Comparison of ENCODE assay signal across 20 cellular contexts in the genomic region with DNA sequence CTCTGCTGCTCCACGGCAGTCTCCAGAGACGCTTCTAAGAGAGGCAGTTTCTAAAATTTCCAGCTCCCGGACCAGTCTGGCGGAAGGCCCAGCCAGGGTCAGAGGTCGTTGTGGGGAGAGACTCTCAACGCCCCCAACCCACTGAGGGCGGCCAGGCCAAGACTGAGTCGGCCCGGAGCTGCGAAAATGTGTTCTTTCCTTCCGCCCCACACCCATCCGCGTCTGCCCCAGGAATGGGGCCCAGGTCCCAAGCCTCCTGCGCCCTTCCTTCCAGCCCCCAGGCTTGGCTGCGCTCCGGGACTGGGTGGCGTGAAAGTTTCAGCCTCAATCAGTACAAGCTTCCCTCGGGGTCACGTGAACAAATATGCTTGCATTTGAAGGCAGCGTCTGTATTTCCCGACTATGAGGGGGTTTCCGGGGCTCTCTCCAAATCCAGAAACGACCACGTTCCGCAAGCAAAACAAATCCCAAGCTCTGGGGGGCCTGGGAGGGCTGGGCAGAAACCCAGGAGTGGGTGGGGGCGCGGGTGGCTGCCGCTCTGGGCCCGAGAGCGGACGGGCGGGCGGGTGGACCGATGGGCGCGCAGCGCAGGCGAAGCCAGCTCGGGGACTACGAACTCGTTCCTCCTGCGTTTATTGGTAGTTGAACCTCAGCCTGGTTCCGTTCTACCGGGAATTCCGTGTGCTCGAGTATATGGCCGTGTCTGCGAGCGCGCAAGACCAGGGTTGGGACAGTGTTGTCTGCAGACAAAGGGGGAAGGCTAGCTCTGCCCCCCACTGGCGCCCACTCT. TPM values are rescaled to one million over a fixed set of nuclear protein-coding genes. Genes with fewer than 3 reads are reported as not detected.
DNase-seq lines count a peak whose midpoint lies in the region; ATAC-seq lines count a peak whose summit lies in the region.
"Had no signal": no experiment of that assay in that cellular context is flagged by ENCODE, and none has a peak within 500 bp of the region (broad histone marks: within the 10 kb centered on the region; RNA-seq: fewer than 3 reads in every experiment).

No MANE protein-coding gene starts in this region.

- no peak for ATAC-seq in GM18498 (IDR thresholded peaks at IDR 0.05; ENCODE audit: unreplicated experiment)
- ATAC-seq: activated T-helper 17 cell treated with anti-CD3 and anti-CD28 coated beads, Interleukin-2, amount 50 U/mL, for 72 hours; Right ventricle myocardium inferior had no signal

- H3K27me3 ChIP-seq in H7 (ENCODE audit: control insufficient read depth, insufficient read depth, low read length) (peaks cover 100% of the 10 kb centered on the region), adipocyte (replicated peaks; ENCODE audit: control insufficient read depth, insufficient read depth, low read length) (no peaks in the 10 kb centered on the region)

- no peaks in the 10 kb centered on the region for H3K36me3 ChIP-seq in H7 (replicated peaks; ENCODE audit: control insufficient read depth, insufficient read depth, low read length)
- H3K36me3 ChIP-seq in adipocyte (ENCODE audit: control insufficient read depth, insufficient read depth, low read length, severe bottlenecking) = peaks cover under 1% of the 10 kb centered on the region
- H3K36me3 ChIP-seq: BLaER1 treated with 17β-estradiol and CSF1 and Interleukin-3, amounts not matched to agents 10 nM and 100 nM; upper lobe of left lung had no signal

- DNase-seq in H7 (peak; percentile 71), adipocyte (ENCODE audit: low read depth) (no peak), kidney tubule cell (ENCODE audit: low spot score) (peak; percentile 48), skeletal muscle cell (ENCODE audit: low read depth) (no peak), T-helper 2 cell (no peak), RPMI8226 (no peak)
- DNase-seq in stimulated activated naive CD4-positive, alpha-beta T cell (lab: John Stamatoyannopoulos, UW) = no peak
- DNase-seq: activated CD4-positive, alpha-beta T cell treated with anti-CD3 and anti-CD28 coated beads, Interleukin-2, amount 50 U/mL, for 48 hours; anterior cingulate cortex; DMS79 treated with DMSO at 0.1 percent for 48 hours; Kasumi-1; NCI-H1694; NCI-H774; T-helper 9 cell had no signal

- peak overlapping the region; percentile 51 for H3K9ac ChIP-seq in adipocyte (ENCODE audit: low read length)
- H3K9ac ChIP-seq: BLaER1 treated with 17β-estradiol and CSF1 and Interleukin-3, amounts not matched to agents 10 nM and 100 nM had no signal

- H3K9me3 ChIP-seq in adipocyte (ENCODE audit: control insufficient read depth, low read length) = no peaks in the 10 kb centered on the region
- H3K9me3 ChIP-seq: upper lobe of left lung had no signal

- no peak overlapping the region for H3K4me3 ChIP-seq in H7 (ENCODE audit: insufficient read depth, low read depth, low read length)
- H3K4me3 ChIP-seq in adipocyte (ENCODE audit: low read length) = peak overlapping the region; percentile 44
- peak overlapping the region; percentile 15 for H3K4me3 ChIP-seq in skeletal muscle cell (ENCODE audit: low read depth, low read length)
- H3K4me3 ChIP-seq: BLaER1 treated with 17β-estradiol and CSF1 and Interleukin-3, amounts not matched to agents 10 nM and 100 nM had no signal

- peaks cover 9% of the 10 kb centered on the region for H3K4me1 ChIP-seq in adipocyte (ENCODE audit: control insufficient read depth, insufficient read depth, low read length)
- H3K4me1 ChIP-seq: BLaER1 treated with 17β-estradiol and CSF1 and Interleukin-3, amounts not matched to agents 10 nM and 100 nM had no signal

RNA-seq across cellular contexts. Expression of gene HOXD3, which starts 3.3 kb away (rescaled TPM):
- total RNA-seq in H7 (2014; rRNA removed; shearing (Covaris generic)) = not detected in 2 replicates
- total RNA-seq: activated T-helper 17 cell treated with anti-CD3 and anti-CD28 coated beads, Interleukin-2, amount 50 U/mL, for 72 hours; myocyte had no signal

RNA-seq across cellular contexts. Expression of gene HOXD4, which starts 9.1 kb away (rescaled TPM):
- not detected in 2 replicates for total RNA-seq in H7 (2014; rRNA removed; shearing (Covaris generic))
- total RNA-seq: activated T-helper 17 cell treated with anti-CD3 and anti-CD28 coated beads, Interleukin-2, amount 50 U/mL, for 72 hours; myocyte; Right ventricle myocardium inferior had no signal

RNA-seq across cellular contexts. Expression of gene HOXD1, which starts 28.0 kb away (rescaled TPM):
- not detected in 2 replicates for total RNA-seq in H7 (2014; rRNA removed; shearing (Covaris generic))
- total RNA-seq: activated T-helper 17 cell treated with anti-CD3 and anti-CD28 coated beads, Interleukin-2, amount 50 U/mL, for 72 hours; myocyte; Right ventricle myocardium inferior had no signal

RNA-seq across cellular contexts. Expression of gene HOXD8, which starts 30.9 kb away (rescaled TPM):
- not detected in 2 replicates for total RNA-seq in H7 (2014; rRNA removed; shearing (Covaris generic))
- total RNA-seq: activated T-helper 17 cell treated with anti-CD3 and anti-CD28 coated beads, Interleukin-2, amount 50 U/mL, for 72 hours had no signal

RNA-seq across cellular contexts. Expression of gene HOXD9, which starts 37.9 kb away (rescaled TPM):
- 0.10 TPM in 1 of 2 replicates, not detected in the other for total RNA-seq in H7 (2014; rRNA removed; shearing (Covaris generic))
- total RNA-seq: activated T-helper 17 cell treated with anti-CD3 and anti-CD28 coated beads, Interleukin-2, amount 50 U/mL, for 72 hours; Right ventricle myocardium inferior had no signal

Comparison
In these comparisons a context has a peak if more than half of its experiments do, and no peak if none do; other contexts are left out.
1. DNase-seq: peak in H7 (single experiment) and kidney tubule cell (single experiment); none in adipocyte (single experiment), skeletal muscle cell (single experiment), T-helper 2 cell (0 of 5), RPMI8226 (single experiment) and stimulated activated naive CD4-positive, alpha-beta T cell (0 of 6).